12 cellular contexts compared by ENCODE assay signal in the genomic region with DNA sequence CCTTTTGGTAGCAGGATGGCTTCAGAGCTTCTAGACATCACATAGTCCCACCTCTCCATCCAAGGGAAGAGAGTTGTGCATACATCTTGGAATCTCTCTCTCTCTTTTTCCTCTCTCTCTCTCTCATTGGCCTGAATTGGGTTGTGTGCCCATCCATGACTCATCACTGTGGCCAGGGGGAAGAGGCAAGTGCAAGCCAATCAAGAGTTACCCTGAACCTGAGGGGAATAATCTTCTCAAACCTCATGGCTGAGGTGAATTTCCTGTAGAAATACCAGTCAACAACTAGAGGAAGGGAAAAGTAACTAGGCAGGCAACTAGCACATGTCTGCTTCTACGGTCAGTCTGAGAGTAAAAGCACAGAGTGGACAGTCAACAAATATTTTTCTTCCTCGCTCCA.
"Had no signal": no experiment of that assay in that cellular context is flagged by ENCODE, and none has a peak within 500 bp of the region (broad histone marks: within the 10 kb centered on the region; RNA-seq: fewer than 3 reads in every experiment).

No MANE protein-coding gene starts in this region.

- FAIRE-seq: astrocyte, kidney had no signal

- DNase-seq: activated CD4-positive, alpha-beta memory T cell treated with anti-CD3 and anti-CD28 coated beads, Interleukin-2, amount 10 ng/mL, durations not matched to agents 7 days and 5 days; activated CD4-positive, alpha-beta T cell treated with anti-CD3 and anti-CD28 coated beads for 4 hours; activated naive CD4-positive, alpha-beta T cell treated with anti-CD3 and anti-CD28 coated beads, Interleukin-2, amount 10 ng/mL, durations not matched to agents 7 days and 5 days; activated T-cell treated with anti-CD3 and anti-CD28 coated beads, Interleukin-2, amount 50 U/mL, for 24 hours; dorsolateral prefrontal cortex; endodermal cell; hippocampal formation; kidney; left ventricle myocardium superior; retina; tibial artery had no signal
